ENCODE assay signal across 18 cellular contexts in the genomic region with DNA sequence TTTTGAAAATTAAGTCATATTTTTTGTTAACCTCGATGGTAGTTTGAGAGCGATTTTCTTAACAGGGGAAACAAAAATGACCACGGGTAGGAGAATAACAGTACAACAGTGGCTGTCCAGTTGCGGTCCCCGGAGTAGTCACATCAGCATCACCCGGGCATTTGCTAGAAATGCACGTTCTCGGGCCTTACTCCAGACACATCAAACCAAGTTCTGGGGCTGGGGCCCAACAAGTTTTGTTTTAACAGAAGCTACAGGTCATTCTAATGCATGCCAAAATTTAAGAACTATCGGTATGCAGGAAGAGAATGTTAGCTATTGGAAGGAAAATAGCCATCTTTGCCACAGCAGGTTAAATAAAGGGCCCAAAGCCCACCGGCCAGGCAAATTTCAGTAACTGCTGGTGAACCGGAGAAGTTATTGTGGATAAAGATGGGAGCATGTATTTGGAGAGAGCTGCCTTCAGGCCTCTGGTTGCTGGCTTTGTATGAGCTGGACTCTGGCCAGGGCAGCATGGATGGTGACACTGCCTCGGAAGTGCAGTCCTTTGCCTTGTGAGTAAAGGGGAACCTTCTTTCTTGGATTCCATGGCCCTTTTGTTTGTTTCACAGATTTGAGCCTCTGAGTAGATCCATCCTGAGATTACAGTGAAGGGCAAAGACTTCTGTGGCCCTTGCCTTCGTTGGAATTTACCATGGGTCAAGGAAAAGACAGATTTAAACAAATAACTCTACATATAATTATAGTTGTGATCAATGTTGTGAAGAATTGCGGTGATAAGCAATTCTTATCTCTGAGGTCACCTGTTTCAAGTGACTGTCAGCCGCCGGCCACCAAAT.
DNase-seq lines count a peak whose midpoint lies in the region; ATAC-seq and TF ChIP-seq lines count a peak whose summit lies in the region.
"Had no signal": no experiment of that assay in that cellular context is flagged by ENCODE, and none has a peak within 500 bp of the region (broad histone marks: within the 10 kb centered on the region; RNA-seq: fewer than 3 reads in every experiment).

No MANE protein-coding gene starts in this region.

- H3K4me3 ChIP-seq in hepatocyte, result no peak overlapping the region
- no peak overlapping the region for H3K4me3 ChIP-seq in breast epithelium
- H3K4me3 ChIP-seq: upper lobe of right lung had no signal

- no peaks in the 10 kb centered on the region for H3K9me2 ChIP-seq in hepatocyte (replicated peaks; ENCODE audit: insufficient read depth)

- H3K27ac ChIP-seq in hepatocyte (peak overlapping the region; percentile 86), breast epithelium (peak overlapping the region in 1 of 2 donors; percentile 18)
- H3K27ac ChIP-seq: foreskin keratinocyte, upper lobe of right lung had no signal

- H3K9me3 ChIP-seq in hepatocyte (ENCODE audit: low read depth) (no peaks in the 10 kb centered on the region), breast epithelium (no peaks in the 10 kb centered on the region)
- H3K9me3 ChIP-seq: BE2C, upper lobe of right lung had no signal

- no peak overlapping the region for H3K4me3 Mint-ChIP-seq in T-cell
- H3K4me3 Mint-ChIP-seq in stimulated activated memory B cell treated with anti-CD40 and anti-IgM and Interleukin-4, amounts not matched to agents 10 μg/mL and 1 μg/mL and 100 μg/mL, for 72 hours, result no peak overlapping the region
- H3K4me3 Mint-ChIP-seq in glutamatergic neuron (ENCODE audit: unreplicated experiment), result no peak overlapping the region
- H3K4me3 Mint-ChIP-seq: activated CD4-positive, alpha-beta T cell treated with anti-CD3 and anti-CD28 coated beads for 36 hours; nephron had no signal

- H3K9me3 Mint-ChIP-seq in T-cell (no peaks in the 10 kb centered on the region), glutamatergic neuron (ENCODE audit: unreplicated experiment) (peaks cover 8% of the 10 kb centered on the region)
- H3K9me3 Mint-ChIP-seq in stimulated activated memory B cell treated with anti-CD40 and anti-IgM and Interleukin-4, amounts not matched to agents 10 μg/mL and 1 μg/mL and 100 μg/mL, for 72 hours, result no peaks in the 10 kb centered on the region

- peak; percentile 45 for DNase-seq in activated effector memory CD4-positive, alpha-beta T cell treated with anti-CD3 and anti-CD28 coated beads, Interleukin-2, amount 50 U/mL, for 16 hours
- no peak for DNase-seq in activated effector memory CD4-positive, alpha-beta T cell treated with Interleukin-2 at 50 U/mL for 16 hours
- DNase-seq in T-cell, result no peak
- DNase-seq in hepatocyte (ENCODE audit: low spot score), result no peak
- no peak for DNase-seq in glutamatergic neuron
- DNase-seq in HPDE6-E6E7 (ENCODE audit: extremely low spot score), result no peak
- DNase-seq in breast epithelium (ENCODE audit: low spot score in 2 of 2), result no peak
- DNase-seq: activated CD4-positive, alpha-beta T cell treated with anti-CD3 and anti-CD28 coated beads for 36 hours; amniotic stem cell; BE2C; foreskin keratinocyte; NCI-H146; NCI-H69; stimulated activated CD4-positive, alpha-beta T cell treated with anti-CD3 and anti-CD28 coated beads, Interleukin-4, amount 100 ng/mL, for 24 hours; SW 1271; upper lobe of right lung had no signal

- no peak overlapping the region for H3K4me2 ChIP-seq in hepatocyte

- H3K4me1 ChIP-seq in hepatocyte (ENCODE audit: insufficient read depth) (peaks cover 21% of the 10 kb centered on the region), breast epithelium (no peaks in the 10 kb centered on the region)
- H3K4me1 ChIP-seq: BE2C, foreskin keratinocyte had no signal

- peaks cover 27% of the 10 kb centered on the region for H3K36me3 Mint-ChIP-seq in T-cell
- H3K36me3 Mint-ChIP-seq in stimulated activated memory B cell treated with anti-CD40 and anti-IgM and Interleukin-4, amounts not matched to agents 10 μg/mL and 1 μg/mL and 100 μg/mL, for 72 hours, result peaks cover 34% of the 10 kb centered on the region
- peaks cover 8% of the 10 kb centered on the region for H3K36me3 Mint-ChIP-seq in glutamatergic neuron (ENCODE audit: unreplicated experiment)

- TF ChIP-seq POLR2A in breast epithelium (IDR thresholded peaks at IDR 0.05), result no peak

- H3K4me1 Mint-ChIP-seq in T-cell (peaks cover 16 to 49% (median 28%) of the 10 kb centered on the region in 3 donors), glutamatergic neuron (ENCODE audit: low read depth, unreplicated experiment) (peaks cover 16% of the 10 kb centered on the region)
- H3K4me1 Mint-ChIP-seq in stimulated activated memory B cell treated with anti-CD40 and anti-IgM and Interleukin-4, amounts not matched to agents 10 μg/mL and 1 μg/mL and 100 μg/mL, for 72 hours, result peaks cover 37% of the 10 kb centered on the region

- peaks cover 57% of the 10 kb centered on the region for H3K79me2 ChIP-seq in hepatocyte

- CTCF ChIA-PET in T-cell (lab: Charles Lee), result interaction anchor here in 1 of 2 donors (0.7 kb wide), 1 partner anchor 99 kb away, joined by 4 read pairs; no protein-coding TSS in a partner anchor

- peak overlapping the region; percentile 43 to 78 for H3K27ac Mint-ChIP-seq in T-cell
- H3K27ac Mint-ChIP-seq in stimulated activated memory B cell treated with anti-CD40 and anti-IgM and Interleukin-4, amounts not matched to agents 10 μg/mL and 1 μg/mL and 100 μg/mL, for 72 hours, result peak overlapping the region; percentile 38
- no peak overlapping the region for H3K27ac Mint-ChIP-seq in glutamatergic neuron (ENCODE audit: unreplicated experiment)
- H3K27ac Mint-ChIP-seq: activated CD4-positive, alpha-beta T cell treated with anti-CD3 and anti-CD28 coated beads for 36 hours; nephron had no signal

- WGBS in hepatocyte (ENCODE audit: low lambda C conversion rate, missing lambda C conversion rate), result 84% methylated on average over 16 of the region's 16 CpGs

- POLR2A ChIA-PET in T-cell (lab: Charles Lee), result interaction anchor here in 1 of 2 donors (0.5 kb wide), 1 partner anchor 187 kb away, joined by 3 read pairs; no protein-coding TSS in a partner anchor

- H3K27me3 ChIP-seq in hepatocyte, result no peaks in the 10 kb centered on the region
- no peaks in the 10 kb centered on the region for H3K27me3 ChIP-seq in breast epithelium
- H3K27me3 ChIP-seq: BE2C, foreskin keratinocyte, upper lobe of right lung had no signal

- H3K36me3 ChIP-seq in hepatocyte (replicated peaks; ENCODE audit: insufficient read depth, low read depth), result no peaks in the 10 kb centered on the region
- H3K36me3 ChIP-seq in breast epithelium, result no peaks in the 10 kb centered on the region
- H3K36me3 ChIP-seq: BE2C, upper lobe of right lung had no signal

- no peak overlapping the region for H2AFZ ChIP-seq in hepatocyte

- intact Hi-C loops in breast epithelium (cut with DNase I; ENCODE audit: low total_unique reads), result no loop called here

- TF ChIP-seq CTCF in hepatocyte (IDR thresholded peaks at IDR 0.05; ENCODE audit: poor library complexity), result no peak
- no peak for TF ChIP-seq CTCF in glutamatergic neuron (IDR thresholded peaks at IDR 0.05; ENCODE audit: partially characterized antibody, unreplicated experiment)
- no peak for TF ChIP-seq CTCF in breast epithelium (IDR thresholded peaks at IDR 0.05)

- H4K20me1 ChIP-seq in hepatocyte (ENCODE audit: insufficient read depth, poor library complexity, severe bottlenecking), result no peaks in the 10 kb centered on the region

- H3K27me3 Mint-ChIP-seq in T-cell (no peaks in the 10 kb centered on the region), glutamatergic neuron (ENCODE audit: unreplicated experiment) (peaks cover 2% of the 10 kb centered on the region)
- H3K27me3 Mint-ChIP-seq in stimulated activated memory B cell treated with anti-CD40 and anti-IgM and Interleukin-4, amounts not matched to agents 10 μg/mL and 1 μg/mL and 100 μg/mL, for 72 hours, result no peaks in the 10 kb centered on the region
- H3K27me3 Mint-ChIP-seq: activated CD4-positive, alpha-beta T cell treated with anti-CD3 and anti-CD28 coated beads for 36 hours had no signal

- no peak for ATAC-seq in T-cell (replicated peaks in 1 of 4)
- no peak for ATAC-seq in stimulated activated memory B cell treated with anti-CD40 and anti-IgM and Interleukin-4, amounts not matched to agents 10 μg/mL and 1 μg/mL and 100 μg/mL, for 72 hours
- ATAC-seq: activated CD4-positive, alpha-beta T cell treated with anti-CD3 and anti-CD28 coated beads for 36 hours; foreskin keratinocyte; upper lobe of right lung had no signal
